In the genomic region with DNA sequence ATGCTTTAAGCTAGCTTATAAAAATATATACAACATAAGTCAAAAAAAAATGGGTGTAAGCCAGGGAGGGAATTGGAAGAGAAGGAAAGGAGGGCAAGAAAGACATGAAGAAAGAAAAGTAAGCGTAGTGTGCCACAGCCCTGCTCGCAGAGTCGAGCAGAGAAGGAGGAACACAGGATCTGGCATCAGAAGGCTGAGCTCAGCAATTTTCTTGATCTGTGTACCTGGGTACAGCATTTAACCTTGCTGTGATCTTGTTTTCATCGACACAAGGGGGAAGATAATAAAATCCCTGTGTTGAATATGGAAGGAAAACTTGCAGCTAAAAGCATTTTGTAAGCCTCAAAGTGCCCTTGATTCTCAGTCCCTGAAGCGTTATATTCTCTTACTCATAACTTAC, we compare ENCODE assay signal across 33 cellular contexts. TPM values are rescaled to one million over a fixed set of nuclear protein-coding genes. Genes with fewer than 3 reads are reported as not detected.
"Had no signal": no experiment of that assay in that cellular context is flagged by ENCODE, and none has a peak within 500 bp of the region (broad histone marks: within the 10 kb centered on the region; RNA-seq: fewer than 3 reads in every experiment).

No MANE protein-coding gene starts in this region.

- DNase-seq: naive thymus-derived CD8-positive, alpha-beta T cell; nephron progenitor cell; nucleus accumbens; ovary; posterior cingulate gyrus; psoas muscle; right cardiac atrium; spleen; stimulated activated CD4-positive, alpha-beta T cell treated with anti-CD3 and anti-CD28 coated beads, Interleukin-12 subunit alpha, Interleukin-12 subunit beta, amount 100 ng/mL, for 4 hours; stimulated activated CD4-positive, alpha-beta T cell treated with anti-CD3 and anti-CD28 coated beads, Interleukin-1b, Interleukin-23, amount 100 ng/mL, for 48 hours; stimulated activated CD4-positive, alpha-beta T cell treated with anti-CD3 and anti-CD28 coated beads, Interleukin-4, amount 100 ng/mL, for 1 hour; stimulated activated CD4-positive, alpha-beta T cell treated with anti-CD3 and anti-CD28 coated beads, Interleukin-4, amount 100 ng/mL, for 4 hours; stimulated activated CD8-positive, alpha-beta memory T cell treated with anti-CD3 and anti-CD28 coated beads, Interleukin-4, amount 100 ng/mL, for 48 hours; stimulated activated naive CD4-positive, alpha-beta T cell; stimulated activated naive CD8-positive, alpha-beta T cell treated with anti-CD3 and anti-CD28 coated beads, Interleukin-15, amount 100 ng/mL, for 72 hours; stimulated activated naive CD8-positive, alpha-beta T cell treated with anti-CD3 and anti-CD28 coated beads, Interleukin-15, Interleukin-2, amounts not matched to agents 100 U/mL and 50 U/mL, for 24 hours; substantia nigra; testis; tibial artery; transverse colon; upper lobe of right lung; uterus had no signal

- H3K79me2 ChIP-seq: parathyroid adenoma had no signal

- ATAC-seq: naive thymus-derived CD8-positive, alpha-beta T cell; natural killer cell treated with Interleukin-12 subunit alpha and Interleukin-12 subunit beta and Interleukin-15 and Interleukin-18, amount 100 ng/mL, for 72 hours; psoas muscle; right cardiac atrium; sciatic nerve; stimulated activated memory B cell treated with anti-CD40 and anti-IgM and Interleukin-4, amounts not matched to agents 10 μg/mL and 1 μg/mL and 100 μg/mL, for 72 hours; stimulated activated naive CD8-positive, alpha-beta T cell treated with anti-CD3 and anti-CD28 coated beads, Interleukin-15, amount 100 ng/mL, for 72 hours; stimulated activated naive CD8-positive, alpha-beta T cell treated with anti-CD3 and anti-CD28 coated beads, Interleukin-15, Interleukin-2, amounts not matched to agents 100 U/mL and 50 U/mL, for 24 hours; upper lobe of right lung had no signal

- H3K27ac Mint-ChIP-seq: naive thymus-derived CD8-positive, alpha-beta T cell; natural killer cell treated with Interleukin-12 subunit alpha and Interleukin-12 subunit beta and Interleukin-15 and Interleukin-18, amount 100 ng/mL, for 72 hours; nephron progenitor cell; progenitor cell of endocrine pancreas; stimulated activated memory B cell treated with anti-CD40 and anti-IgM and Interleukin-4, amounts not matched to agents 10 μg/mL and 1 μg/mL and 100 μg/mL, for 72 hours; stimulated activated naive CD8-positive, alpha-beta T cell treated with anti-CD3 and anti-CD28 coated beads, Interleukin-15, amount 100 ng/mL, for 72 hours; type B pancreatic cell had no signal

- H3K9me3 Mint-ChIP-seq: naive thymus-derived CD8-positive, alpha-beta T cell; natural killer cell treated with Interleukin-12 subunit alpha and Interleukin-12 subunit beta and Interleukin-15 and Interleukin-18, amount 100 ng/mL, for 72 hours; nephron progenitor cell; neural crest cell; stimulated activated memory B cell treated with anti-CD40 and anti-IgM and Interleukin-4, amounts not matched to agents 10 μg/mL and 1 μg/mL and 100 μg/mL, for 72 hours; stimulated activated naive CD8-positive, alpha-beta T cell treated with anti-CD3 and anti-CD28 coated beads, Interleukin-15, amount 100 ng/mL, for 72 hours; type B pancreatic cell had no signal

- H3K4me3 ChIP-seq: ovary, psoas muscle, skin epidermis, smooth muscle cell, spleen, suprapubic skin, testis, tibial artery, transverse colon, upper lobe of right lung, uterus had no signal

- H2AFZ ChIP-seq: parathyroid adenoma had no signal

- H3K9me3 ChIP-seq: neutrophil, ovary, psoas muscle, spleen, suprapubic skin, testis, tibial artery, transverse colon, upper lobe of right lung, uterus had no signal

- H3K4me2 ChIP-seq: smooth muscle cell had no signal

- H3K27ac ChIP-seq: neutrophil, ovary, parathyroid adenoma, psoas muscle, spleen, suprapubic skin, testis, tibial artery, transverse colon, upper lobe of right lung, uterus had no signal

- H3K27me3 ChIP-seq: ovary, testis, upper lobe of right lung, uterus had no signal

- H3K36me3 Mint-ChIP-seq: naive thymus-derived CD8-positive, alpha-beta T cell; natural killer cell treated with Interleukin-12 subunit alpha and Interleukin-12 subunit beta and Interleukin-15 and Interleukin-18, amount 100 ng/mL, for 72 hours; stimulated activated memory B cell treated with anti-CD40 and anti-IgM and Interleukin-4, amounts not matched to agents 10 μg/mL and 1 μg/mL and 100 μg/mL, for 72 hours; type B pancreatic cell had no signal

- H3K9ac ChIP-seq: parathyroid adenoma had no signal

- H3K27me3 Mint-ChIP-seq: stimulated activated memory B cell treated with anti-CD40 and anti-IgM and Interleukin-4, amounts not matched to agents 10 μg/mL and 1 μg/mL and 100 μg/mL, for 72 hours had no signal

- H3K4me1 ChIP-seq: parathyroid adenoma, spleen, testis, tibial artery, transverse colon, upper lobe of right lung, uterus had no signal

- H3K36me3 ChIP-seq: neutrophil, ovary, spleen, suprapubic skin, tibial artery, transverse colon, upper lobe of right lung had no signal

- H3K4me3 Mint-ChIP-seq: naive thymus-derived CD8-positive, alpha-beta T cell; natural killer cell treated with Interleukin-12 subunit alpha and Interleukin-12 subunit beta and Interleukin-15 and Interleukin-18, amount 100 ng/mL, for 72 hours; nephron progenitor cell; neural crest cell; stimulated activated memory B cell treated with anti-CD40 and anti-IgM and Interleukin-4, amounts not matched to agents 10 μg/mL and 1 μg/mL and 100 μg/mL, for 72 hours; stimulated activated naive CD8-positive, alpha-beta T cell treated with anti-CD3 and anti-CD28 coated beads, Interleukin-15, amount 100 ng/mL, for 72 hours; type B pancreatic cell had no signal

- H3K4me1 Mint-ChIP-seq: naive thymus-derived CD8-positive, alpha-beta T cell; nephron progenitor cell; neural crest cell; stimulated activated naive CD8-positive, alpha-beta T cell treated with anti-CD3 and anti-CD28 coated beads, Interleukin-15, amount 100 ng/mL, for 72 hours had no signal

RNA-seq across cellular contexts. Expression of gene C2CD4B, which starts 23.7 kb away (rescaled TPM):
- total RNA-seq: naive thymus-derived CD8-positive, alpha-beta T cell; natural killer cell treated with Interleukin-12 subunit alpha and Interleukin-12 subunit beta and Interleukin-15 and Interleukin-18, amount 100 ng/mL, for 72 hours; neural crest cell had no signal
- polyA plus RNA-seq: naive thymus-derived CD8-positive, alpha-beta T cell had no signal
